ENCODE assay signal across 1 cellular context in the genomic region with DNA sequence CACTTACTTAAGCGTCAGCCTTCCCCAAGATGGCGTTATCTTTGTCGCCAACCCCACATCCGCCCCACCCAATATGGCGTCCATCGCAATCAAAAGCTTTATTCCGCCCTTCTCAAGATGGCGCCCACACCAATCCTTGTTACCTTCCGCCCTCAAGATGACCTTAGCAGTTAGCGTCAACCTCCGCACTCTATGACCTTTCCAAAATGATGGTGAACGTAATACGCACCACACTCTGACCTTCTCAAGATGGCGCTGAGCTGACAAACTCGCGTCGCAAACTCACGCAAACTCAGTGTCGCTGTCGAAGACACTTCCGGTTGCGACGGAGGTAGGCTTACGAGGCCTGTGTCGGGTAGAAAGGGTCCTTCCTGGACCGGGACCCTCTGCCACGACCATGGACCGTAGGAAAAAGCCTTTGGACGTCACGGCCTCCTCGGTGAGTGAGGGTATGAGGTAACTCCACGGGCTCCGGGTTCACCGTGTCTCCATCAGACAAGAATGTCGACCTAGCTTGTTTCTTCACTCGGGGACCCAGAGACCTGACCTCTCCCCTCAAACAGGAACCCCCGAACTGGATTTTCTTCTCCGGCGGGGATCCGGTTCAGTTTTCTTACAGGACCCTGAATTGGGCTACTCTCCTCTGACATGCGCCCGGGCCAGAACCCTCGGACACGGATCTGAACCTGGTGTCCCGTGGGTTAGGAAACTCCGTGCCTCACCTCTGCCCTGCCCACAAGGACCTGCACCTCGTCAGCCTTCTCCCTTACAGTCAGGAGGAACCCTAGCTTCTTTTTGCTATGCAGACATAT.
TF ChIP-seq lines count a peak whose summit lies in the region.

A gene (plus strand): TSS at position 323 of the 812 bp plus-strand sequence. CDS start 75 bp downstream, at position 398.

TF ChIP-seq in GM12878, 131 proteins besides CTCF, POLR2A, EP300 and RAD21 (continued from another document and continues in another):
- TF ChIP-seq, protein P1, sequence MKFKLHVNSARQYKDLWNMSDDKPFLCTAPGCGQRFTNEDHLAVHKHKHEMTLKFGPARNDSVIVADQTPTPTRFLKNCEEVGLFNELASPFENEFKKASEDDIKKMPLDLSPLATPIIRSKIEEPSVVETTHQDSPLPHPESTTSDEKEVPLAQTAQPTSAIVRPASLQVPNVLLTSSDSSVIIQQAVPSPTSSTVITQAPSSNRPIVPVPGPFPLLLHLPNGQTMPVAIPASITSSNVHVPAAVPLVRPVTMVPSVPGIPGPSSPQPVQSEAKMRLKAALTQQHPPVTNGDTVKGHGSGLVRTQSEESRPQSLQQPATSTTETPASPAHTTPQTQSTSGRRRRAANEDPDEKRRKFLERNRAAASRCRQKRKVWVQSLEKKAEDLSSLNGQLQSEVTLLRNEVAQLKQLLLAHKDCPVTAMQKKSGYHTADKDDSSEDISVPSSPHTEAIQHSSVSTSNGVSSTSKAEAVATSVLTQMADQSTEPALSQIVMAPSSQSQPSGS (IDR thresholded peaks at IDR 0.05; ENCODE audit: low read length), result peak; percentile 62; the same call in 1 of the 2 replicates
- TF ChIP-seq ASH2L (IDR thresholded peaks at IDR 0.05; ENCODE audit: borderline replicate concordance, low read depth) (no peak), ZNF622 (IDR thresholded peaks at IDR 0.05) (no peak), TARDBP (IDR thresholded peaks at IDR 0.05; ENCODE audit: borderline replicate concordance) (peak; percentile 93), ZSCAN29 (IDR thresholded peaks at IDR 0.05) (no peak), BMI1 (IDR thresholded peaks at IDR 0.05; ENCODE audit: borderline replicate concordance) (no peak), SP1 (IDR thresholded peaks at IDR 0.05; ENCODE audit: low read depth, low read length) (peak; percentile 53), JUNB (IDR thresholded peaks at IDR 0.05) (no peak), WRNIP1 (IDR thresholded peaks at IDR 0.05; ENCODE audit: borderline replicate concordance, low read depth, low read length) (no peak), YY1 (IDR thresholded peaks at IDR 0.05; ENCODE audit: low read depth, low read length) (peak; percentile 100), MXI1 (IDR thresholded peaks at IDR 0.05; ENCODE audit: low read depth, low read length) (peak; percentile 93), RFX5 (IDR thresholded peaks at IDR 0.05; ENCODE audit: low read depth, low read length) (no peak), KLF5 (IDR thresholded peaks at IDR 0.05; ENCODE audit: partially characterized antibody) (peak; percentile 59), CHD2 (IDR thresholded peaks at IDR 0.05; ENCODE audit: borderline replicate concordance, low read depth, low read length) (peak; percentile 90), ZNF274 (IDR thresholded peaks at IDR 0.05; ENCODE audit: insufficient read depth, insufficient read length) (no peak), IKZF1 (conservative IDR thresholded peaks at IDR 0.05) (peak; percentile 98), ETV6 (conservative IDR thresholded peaks at IDR 0.05 in 1 of 2, IDR thresholded peaks at IDR 0.05 in 1 of 2; ENCODE audit: borderline replicate concordance in 1 of 2, low read depth in 1 of 2) (no peak)
- TF ChIP-seq, protein P2, sequence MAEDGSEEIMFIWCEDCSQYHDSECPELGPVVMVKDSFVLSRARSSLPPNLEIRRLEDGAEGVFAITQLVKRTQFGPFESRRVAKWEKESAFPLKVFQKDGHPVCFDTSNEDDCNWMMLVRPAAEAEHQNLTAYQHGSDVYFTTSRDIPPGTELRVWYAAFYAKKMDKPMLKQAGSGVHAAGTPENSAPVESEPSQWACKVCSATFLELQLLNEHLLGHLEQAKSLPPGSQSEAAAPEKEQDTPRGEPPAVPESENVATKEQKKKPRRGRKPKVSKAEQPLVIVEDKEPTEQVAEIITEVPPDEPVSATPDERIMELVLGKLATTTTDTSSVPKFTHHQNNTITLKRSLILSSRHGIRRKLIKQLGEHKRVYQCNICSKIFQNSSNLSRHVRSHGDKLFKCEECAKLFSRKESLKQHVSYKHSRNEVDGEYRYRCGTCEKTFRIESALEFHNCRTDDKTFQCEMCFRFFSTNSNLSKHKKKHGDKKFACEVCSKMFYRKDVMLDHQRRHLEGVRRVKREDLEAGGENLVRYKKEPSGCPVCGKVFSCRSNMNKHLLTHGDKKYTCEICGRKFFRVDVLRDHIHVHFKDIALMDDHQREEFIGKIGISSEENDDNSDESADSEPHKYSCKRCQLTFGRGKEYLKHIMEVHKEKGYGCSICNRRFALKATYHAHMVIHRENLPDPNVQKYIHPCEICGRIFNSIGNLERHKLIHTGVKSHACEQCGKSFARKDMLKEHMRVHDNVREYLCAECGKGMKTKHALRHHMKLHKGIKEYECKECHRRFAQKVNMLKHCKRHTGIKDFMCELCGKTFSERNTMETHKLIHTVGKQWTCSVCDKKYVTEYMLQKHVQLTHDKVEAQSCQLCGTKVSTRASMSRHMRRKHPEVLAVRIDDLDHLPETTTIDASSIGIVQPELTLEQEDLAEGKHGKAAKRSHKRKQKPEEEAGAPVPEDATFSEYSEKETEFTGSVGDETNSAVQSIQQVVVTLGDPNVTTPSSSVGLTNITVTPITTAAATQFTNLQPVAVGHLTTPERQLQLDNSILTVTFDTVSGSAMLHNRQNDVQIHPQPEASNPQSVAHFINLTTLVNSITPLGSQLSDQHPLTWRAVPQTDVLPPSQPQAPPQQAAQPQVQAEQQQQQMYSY (CRISPR knock-in tag; IDR thresholded peaks at IDR 0.05), result no peak
- TF ChIP-seq, protein P3, sequence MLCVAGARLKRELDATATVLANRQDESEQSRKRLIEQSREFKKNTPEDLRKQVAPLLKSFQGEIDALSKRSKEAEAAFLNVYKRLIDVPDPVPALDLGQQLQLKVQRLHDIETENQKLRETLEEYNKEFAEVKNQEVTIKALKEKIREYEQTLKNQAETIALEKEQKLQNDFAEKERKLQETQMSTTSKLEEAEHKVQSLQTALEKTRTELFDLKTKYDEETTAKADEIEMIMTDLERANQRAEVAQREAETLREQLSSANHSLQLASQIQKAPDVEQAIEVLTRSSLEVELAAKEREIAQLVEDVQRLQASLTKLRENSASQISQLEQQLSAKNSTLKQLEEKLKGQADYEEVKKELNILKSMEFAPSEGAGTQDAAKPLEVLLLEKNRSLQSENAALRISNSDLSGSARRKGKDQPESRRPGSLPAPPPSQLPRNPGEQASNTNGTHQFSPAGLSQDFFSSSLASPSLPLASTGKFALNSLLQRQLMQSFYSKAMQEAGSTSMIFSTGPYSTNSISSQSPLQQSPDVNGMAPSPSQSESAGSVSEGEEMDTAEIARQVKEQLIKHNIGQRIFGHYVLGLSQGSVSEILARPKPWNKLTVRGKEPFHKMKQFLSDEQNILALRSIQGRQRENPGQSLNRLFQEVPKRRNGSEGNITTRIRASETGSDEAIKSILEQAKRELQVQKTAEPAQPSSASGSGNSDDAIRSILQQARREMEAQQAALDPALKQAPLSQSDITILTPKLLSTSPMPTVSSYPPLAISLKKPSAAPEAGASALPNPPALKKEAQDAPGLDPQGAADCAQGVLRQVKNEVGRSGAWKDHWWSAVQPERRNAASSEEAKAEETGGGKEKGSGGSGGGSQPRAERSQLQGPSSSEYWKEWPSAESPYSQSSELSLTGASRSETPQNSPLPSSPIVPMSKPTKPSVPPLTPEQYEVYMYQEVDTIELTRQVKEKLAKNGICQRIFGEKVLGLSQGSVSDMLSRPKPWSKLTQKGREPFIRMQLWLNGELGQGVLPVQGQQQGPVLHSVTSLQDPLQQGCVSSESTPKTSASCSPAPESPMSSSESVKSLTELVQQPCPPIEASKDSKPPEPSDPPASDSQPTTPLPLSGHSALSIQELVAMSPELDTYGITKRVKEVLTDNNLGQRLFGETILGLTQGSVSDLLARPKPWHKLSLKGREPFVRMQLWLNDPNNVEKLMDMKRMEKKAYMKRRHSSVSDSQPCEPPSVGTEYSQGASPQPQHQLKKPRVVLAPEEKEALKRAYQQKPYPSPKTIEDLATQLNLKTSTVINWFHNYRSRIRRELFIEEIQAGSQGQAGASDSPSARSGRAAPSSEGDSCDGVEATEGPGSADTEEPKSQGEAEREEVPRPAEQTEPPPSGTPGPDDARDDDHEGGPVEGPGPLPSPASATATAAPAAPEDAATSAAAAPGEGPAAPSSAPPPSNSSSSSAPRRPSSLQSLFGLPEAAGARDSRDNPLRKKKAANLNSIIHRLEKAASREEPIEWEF (IDR thresholded peaks at IDR 0.05; ENCODE audit: insufficient replicate concordance, low read depth, low read length), result peak; percentile 90
- TF ChIP-seq, protein P4, sequence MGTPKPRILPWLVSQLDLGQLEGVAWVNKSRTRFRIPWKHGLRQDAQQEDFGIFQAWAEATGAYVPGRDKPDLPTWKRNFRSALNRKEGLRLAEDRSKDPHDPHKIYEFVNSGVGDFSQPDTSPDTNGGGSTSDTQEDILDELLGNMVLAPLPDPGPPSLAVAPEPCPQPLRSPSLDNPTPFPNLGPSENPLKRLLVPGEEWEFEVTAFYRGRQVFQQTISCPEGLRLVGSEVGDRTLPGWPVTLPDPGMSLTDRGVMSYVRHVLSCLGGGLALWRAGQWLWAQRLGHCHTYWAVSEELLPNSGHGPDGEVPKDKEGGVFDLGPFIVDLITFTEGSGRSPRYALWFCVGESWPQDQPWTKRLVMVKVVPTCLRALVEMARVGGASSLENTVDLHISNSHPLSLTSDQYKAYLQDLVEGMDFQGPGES (IDR thresholded peaks at IDR 0.05), result 0 out of 2 replicates have a peak, but pooled peaks have one; percentile 35
- TF ChIP-seq, protein P5, sequence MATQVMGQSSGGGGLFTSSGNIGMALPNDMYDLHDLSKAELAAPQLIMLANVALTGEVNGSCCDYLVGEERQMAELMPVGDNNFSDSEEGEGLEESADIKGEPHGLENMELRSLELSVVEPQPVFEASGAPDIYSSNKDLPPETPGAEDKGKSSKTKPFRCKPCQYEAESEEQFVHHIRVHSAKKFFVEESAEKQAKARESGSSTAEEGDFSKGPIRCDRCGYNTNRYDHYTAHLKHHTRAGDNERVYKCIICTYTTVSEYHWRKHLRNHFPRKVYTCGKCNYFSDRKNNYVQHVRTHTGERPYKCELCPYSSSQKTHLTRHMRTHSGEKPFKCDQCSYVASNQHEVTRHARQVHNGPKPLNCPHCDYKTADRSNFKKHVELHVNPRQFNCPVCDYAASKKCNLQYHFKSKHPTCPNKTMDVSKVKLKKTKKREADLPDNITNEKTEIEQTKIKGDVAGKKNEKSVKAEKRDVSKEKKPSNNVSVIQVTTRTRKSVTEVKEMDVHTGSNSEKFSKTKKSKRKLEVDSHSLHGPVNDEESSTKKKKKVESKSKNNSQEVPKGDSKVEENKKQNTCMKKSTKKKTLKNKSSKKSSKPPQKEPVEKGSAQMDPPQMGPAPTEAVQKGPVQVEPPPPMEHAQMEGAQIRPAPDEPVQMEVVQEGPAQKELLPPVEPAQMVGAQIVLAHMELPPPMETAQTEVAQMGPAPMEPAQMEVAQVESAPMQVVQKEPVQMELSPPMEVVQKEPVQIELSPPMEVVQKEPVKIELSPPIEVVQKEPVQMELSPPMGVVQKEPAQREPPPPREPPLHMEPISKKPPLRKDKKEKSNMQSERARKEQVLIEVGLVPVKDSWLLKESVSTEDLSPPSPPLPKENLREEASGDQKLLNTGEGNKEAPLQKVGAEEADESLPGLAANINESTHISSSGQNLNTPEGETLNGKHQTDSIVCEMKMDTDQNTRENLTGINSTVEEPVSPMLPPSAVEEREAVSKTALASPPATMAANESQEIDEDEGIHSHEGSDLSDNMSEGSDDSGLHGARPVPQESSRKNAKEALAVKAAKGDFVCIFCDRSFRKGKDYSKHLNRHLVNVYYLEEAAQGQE (IDR thresholded peaks at IDR 0.05; ENCODE audit: low read depth, low read length), result no peak
- TF ChIP-seq, protein P6, sequence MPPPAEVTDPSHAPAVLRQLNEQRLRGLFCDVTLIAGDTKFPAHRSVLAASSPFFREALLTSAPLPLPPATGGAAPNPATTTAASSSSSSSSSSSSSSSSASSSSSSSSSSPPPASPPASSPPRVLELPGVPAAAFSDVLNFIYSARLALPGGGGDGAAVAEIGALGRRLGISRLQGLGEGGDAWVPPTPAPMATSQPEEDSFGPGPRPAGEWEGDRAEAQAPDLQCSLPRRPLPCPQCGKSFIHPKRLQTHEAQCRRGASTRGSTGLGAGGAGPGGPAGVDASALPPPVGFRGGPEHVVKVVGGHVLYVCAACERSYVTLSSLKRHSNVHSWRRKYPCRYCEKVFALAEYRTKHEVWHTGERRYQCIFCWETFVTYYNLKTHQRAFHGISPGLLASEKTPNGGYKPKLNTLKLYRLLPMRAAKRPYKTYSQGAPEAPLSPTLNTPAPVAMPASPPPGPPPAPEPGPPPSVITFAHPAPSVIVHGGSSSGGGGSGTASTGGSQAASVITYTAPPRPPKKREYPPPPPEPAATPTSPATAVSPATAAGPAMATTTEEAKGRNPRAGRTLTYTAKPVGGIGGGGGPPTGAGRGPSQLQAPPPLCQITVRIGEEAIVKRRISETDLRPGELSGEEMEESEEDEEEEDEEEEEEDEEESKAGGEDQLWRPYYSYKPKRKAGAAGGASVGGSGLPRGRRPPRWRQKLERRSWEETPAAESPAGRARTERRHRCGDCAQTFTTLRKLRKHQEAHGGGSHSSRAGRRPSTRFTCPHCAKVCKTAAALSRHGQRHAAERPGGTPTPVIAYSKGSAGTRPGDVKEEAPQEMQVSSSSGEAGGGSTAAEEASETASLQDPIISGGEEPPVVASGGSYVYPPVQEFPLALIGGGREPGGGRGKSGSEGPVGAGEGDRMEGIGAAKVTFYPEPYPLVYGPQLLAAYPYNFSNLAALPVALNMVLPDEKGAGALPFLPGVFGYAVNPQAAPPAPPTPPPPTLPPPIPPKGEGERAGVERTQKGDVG (CRISPR knock-in tag; IDR thresholded peaks at IDR 0.05), result no peak
- TF ChIP-seq, protein P7, sequence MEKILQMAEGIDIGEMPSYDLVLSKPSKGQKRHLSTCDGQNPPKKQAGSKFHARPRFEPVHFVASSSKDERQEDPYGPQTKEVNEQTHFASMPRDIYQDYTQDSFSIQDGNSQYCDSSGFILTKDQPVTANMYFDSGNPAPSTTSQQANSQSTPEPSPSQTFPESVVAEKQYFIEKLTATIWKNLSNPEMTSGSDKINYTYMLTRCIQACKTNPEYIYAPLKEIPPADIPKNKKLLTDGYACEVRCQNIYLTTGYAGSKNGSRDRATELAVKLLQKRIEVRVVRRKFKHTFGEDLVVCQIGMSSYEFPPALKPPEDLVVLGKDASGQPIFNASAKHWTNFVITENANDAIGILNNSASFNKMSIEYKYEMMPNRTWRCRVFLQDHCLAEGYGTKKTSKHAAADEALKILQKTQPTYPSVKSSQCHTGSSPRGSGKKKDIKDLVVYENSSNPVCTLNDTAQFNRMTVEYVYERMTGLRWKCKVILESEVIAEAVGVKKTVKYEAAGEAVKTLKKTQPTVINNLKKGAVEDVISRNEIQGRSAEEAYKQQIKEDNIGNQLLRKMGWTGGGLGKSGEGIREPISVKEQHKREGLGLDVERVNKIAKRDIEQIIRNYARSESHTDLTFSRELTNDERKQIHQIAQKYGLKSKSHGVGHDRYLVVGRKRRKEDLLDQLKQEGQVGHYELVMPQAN (conservative IDR thresholded peaks at IDR 0.05), result peak; percentile 75
- TF ChIP-seq, protein P8, sequence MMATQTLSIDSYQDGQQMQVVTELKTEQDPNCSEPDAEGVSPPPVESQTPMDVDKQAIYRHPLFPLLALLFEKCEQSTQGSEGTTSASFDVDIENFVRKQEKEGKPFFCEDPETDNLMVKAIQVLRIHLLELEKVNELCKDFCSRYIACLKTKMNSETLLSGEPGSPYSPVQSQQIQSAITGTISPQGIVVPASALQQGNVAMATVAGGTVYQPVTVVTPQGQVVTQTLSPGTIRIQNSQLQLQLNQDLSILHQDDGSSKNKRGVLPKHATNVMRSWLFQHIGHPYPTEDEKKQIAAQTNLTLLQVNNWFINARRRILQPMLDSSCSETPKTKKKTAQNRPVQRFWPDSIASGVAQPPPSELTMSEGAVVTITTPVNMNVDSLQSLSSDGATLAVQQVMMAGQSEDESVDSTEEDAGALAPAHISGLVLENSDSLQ (IDR thresholded peaks at IDR 0.05), result peak; percentile 87
